In genomic region chr6:44264154-44265002, GRCh38 we compare ENCODE assay signal across 9 cellular contexts. TPM values are rescaled to one million over a fixed set of nuclear protein-coding genes. Genes with fewer than 3 reads are reported as not detected.
DNase-seq lines count a peak whose midpoint lies in the region; ATAC-seq, FAIRE-seq and TF ChIP-seq lines count a peak whose summit lies in the region.
"Had no signal": no experiment of that assay in that cellular context is flagged by ENCODE, and none has a peak within 500 bp of the region (broad histone marks: within the 10 kb centered on the region; RNA-seq: fewer than 3 reads in every experiment).

No MANE protein-coding gene starts in this region.

- H3F3A ChIP-seq in OCI-LY1 (ENCODE audit: insufficient read depth, low read length), result no peaks in the 10 kb centered on the region

- DNase-seq in Calu3 (peak; percentile 43), GM12878 (ENCODE audit: low read depth, low spot score) (no peak), kidney epithelial cell (ENCODE audit: low read depth) (no peak), LoVo (ENCODE audit: low spot score) (no peak), NCI-H1436 (lab: John Stamatoyannopoulos, UW) (no peak)

- peak overlapping the region; percentile 89 for H3K9ac ChIP-seq in OCI-LY1 (ENCODE audit: low read length)
- H3K9ac ChIP-seq in GM12878 (ENCODE audit: control insufficient read depth, insufficient read depth, low read length), result peak overlapping the region; percentile 90

- peak; percentile 23 for ATAC-seq in GM21717 (IDR thresholded peaks at IDR 0.05; ENCODE audit: unreplicated experiment)
- peak; percentile 54 for ATAC-seq in GM12878

- SMC1A ChIA-PET in GM12878 (lab: Charles Lee; ENCODE audit: uncharacterized antibody, unreplicated experiment), result interaction anchor here (0.7 to 1.5 kb wide), 5 partner anchors 9 to 92 kb away, joined by 3 to 7 read pairs (median 4); no protein-coding TSS in a partner anchor

- BruUV-seq in Calu3 (replicated peaks; lab: Mats Ljungman, UMichigan) (no TSS peak), GM12878 (replicated peaks; lab: Mats Ljungman, UMichigan) (TSS peak; percentile 57)

- CTCF ChIA-PET in Calu3 (lab: Charles Lee) (interaction anchor here (0.6 to 1.4 kb wide), 5 partner anchors 13 to 543 kb away, joined by 3 to 5 read pairs (median 3); partner anchors contain the start of gene AARS2), GM12878 (lab: Yijun Ruan, JAX) (interaction anchor here (0.7 to 6.3 kb wide), 20 partner anchors 9 to 605 kb away, joined by 3 to 163 read pairs (median 6); partner anchors contain the start of genes AARS2 and HSP90AB1)

- H3K27ac Mint-ChIP-seq in Calu3 (ENCODE audit: unreplicated experiment), result peak overlapping the region; percentile 80
- H3K27ac Mint-ChIP-seq in stimulated activated naive CD8-positive, alpha-beta T cell treated with anti-CD3 and anti-CD28 coated beads, Interleukin-15, Interleukin-2, amounts not matched to agents 100 ng/mL and 50 ng/mL, for 24 hours, result peak overlapping the region; percentile 93

- H3K4me1 Mint-ChIP-seq in Calu3 (ENCODE audit: low read depth, unreplicated experiment), result peaks cover 39% of the 10 kb centered on the region
- H3K4me1 Mint-ChIP-seq in stimulated activated naive CD8-positive, alpha-beta T cell treated with anti-CD3 and anti-CD28 coated beads, Interleukin-15, Interleukin-2, amounts not matched to agents 100 ng/mL and 50 ng/mL, for 24 hours (ENCODE audit: low read depth), result peaks cover 60% of the 10 kb centered on the region

- intact Hi-C loops in Calu3 (cut with micrococcal nuclease; ENCODE audit: unreplicated experiment) (no loop called here), GM12878 (cut with micrococcal nuclease; ENCODE audit: unreplicated experiment) (loop anchor here (2.0 kb wide), 1 partner anchor 48 kb away; the partner anchor contains the start of gene AARS2)

- no peak for TF ChIP-seq CTCF in Calu3 (IDR thresholded peaks at IDR 0.05; ENCODE audit: unreplicated experiment)
- TF ChIP-seq CTCF in OCI-LY1 (IDR thresholded peaks at IDR 0.05; ENCODE audit: low read length), result no peak
- TF ChIP-seq CTCF in GM12878 (IDR thresholded peaks at IDR 0.05 in 2 of 3, conservative IDR thresholded peaks at IDR 0.05 in 1 of 3; ENCODE audit: control insufficient read depth in 2 of 3, extremely low read depth in 1 of 3, insufficient read depth in 1 of 3, low read depth in 3 of 3, low read length in 3 of 3), result peak in 1 of 3 experiments; percentile 14; a peak in 2 of 6 replicates
- no peak for TF ChIP-seq CTCF in kidney epithelial cell (IDR thresholded peaks at IDR 0.05; ENCODE audit: insufficient read depth, low read length, poor library complexity, severe bottlenecking)

- POLR2A ChIA-PET in GM12878 (lab: Charles Lee), result interaction anchor here (0.5 to 10.7 kb wide), 13 partner anchors 10 to 874 kb away, joined by 3 to 131 read pairs (median 4); partner anchors contain the start of gene HSP90AB1

- H2AFZ ChIP-seq in OCI-LY1 (ENCODE audit: low read length) (no peak overlapping the region), GM12878 (ENCODE audit: control insufficient read depth, low read depth, low read length) (no peak overlapping the region)

- H3K27me3 ChIP-seq in OCI-LY1 (ENCODE audit: insufficient read depth, low read length) (no peaks in the 10 kb centered on the region), GM12878 (replicated peaks in 1 of 2; ENCODE audit: control insufficient read depth in 2 of 2, insufficient read depth in 2 of 2, low read length in 1 of 2) (no peaks in the 10 kb centered on the region; a peak in 1 of 4 replicates), kidney epithelial cell (ENCODE audit: control insufficient read depth, insufficient read depth, low read length) (peaks cover 14% of the 10 kb centered on the region)

- H3K36me3 ChIP-seq in OCI-LY1 (ENCODE audit: insufficient read depth, low read length) (peaks cover 22% of the 10 kb centered on the region; the same call in 1 of the 2 replicates), GM12878 (ENCODE audit: control insufficient read depth in 2 of 2, insufficient read depth in 2 of 2, low read length in 1 of 2) (peaks cover 7 to 11% of the 10 kb centered on the region in 2 experiments; a peak in 3 of 4 replicates), kidney epithelial cell (ENCODE audit: control insufficient read depth, insufficient read depth, low read length) (no peaks in the 10 kb centered on the region)

- H3K79me2 ChIP-seq in OCI-LY1 (ENCODE audit: insufficient read depth, low read length) (no peaks in the 10 kb centered on the region), GM12878 (ENCODE audit: control insufficient read depth, insufficient read depth, low read length) (peaks cover 61% of the 10 kb centered on the region)

- TF ChIP-seq EP300 in GM12878 (IDR thresholded peaks at IDR 0.05; ENCODE audit: borderline replicate concordance in 1 of 2, control insufficient read depth in 1 of 2, low read depth in 2 of 2, low read length in 2 of 2), result no peak

- H3K9me3 Mint-ChIP-seq in Calu3 (ENCODE audit: low read depth, unreplicated experiment), result no peaks in the 10 kb centered on the region
- no peaks in the 10 kb centered on the region for H3K9me3 Mint-ChIP-seq in stimulated activated naive CD8-positive, alpha-beta T cell treated with anti-CD3 and anti-CD28 coated beads, Interleukin-15, Interleukin-2, amounts not matched to agents 100 ng/mL and 50 ng/mL, for 24 hours

- H3K4me3 ChIP-seq in OCI-LY1 (ENCODE audit: low read depth, low read length, poor library complexity, severe bottlenecking) (peak overlapping the region; percentile 76), GM12878 (peak overlapping the region; percentile 98), kidney epithelial cell (ENCODE audit: low read depth, low read length) (peak overlapping the region; percentile 70)

- RAD21 ChIA-PET in GM12878 (lab: Charles Lee; ENCODE audit: unreplicated experiment), result interaction anchor here (0.8 to 1.6 kb wide), 5 partner anchors 8 to 42 kb away, joined by 3 to 6 read pairs (median 3); partner anchors contain the start of gene HSP90AB1

- peaks cover 34% of the 10 kb centered on the region for H3K27me3 Mint-ChIP-seq in Calu3 (ENCODE audit: unreplicated experiment)
- H3K27me3 Mint-ChIP-seq in stimulated activated naive CD8-positive, alpha-beta T cell treated with anti-CD3 and anti-CD28 coated beads, Interleukin-15, Interleukin-2, amounts not matched to agents 100 ng/mL and 50 ng/mL, for 24 hours, result peaks cover 14% of the 10 kb centered on the region

- H3K4me3 Mint-ChIP-seq in Calu3 (ENCODE audit: low read depth, unreplicated experiment), result peak overlapping the region; percentile 98
- peak overlapping the region; percentile 93 for H3K4me3 Mint-ChIP-seq in stimulated activated naive CD8-positive, alpha-beta T cell treated with anti-CD3 and anti-CD28 coated beads, Interleukin-15, Interleukin-2, amounts not matched to agents 100 ng/mL and 50 ng/mL, for 24 hours

- H4K20me1 ChIP-seq in OCI-LY1 (ENCODE audit: insufficient read depth, low read length) (no peaks in the 10 kb centered on the region), GM12878 (ENCODE audit: control insufficient read depth, insufficient read depth) (no peaks in the 10 kb centered on the region)

- no peak for TF ChIP-seq POLR2A in GM12878 (IDR thresholded peaks at IDR 0.05; ENCODE audit: low read depth, low read length)

- in situ Hi-C loops in GM12878 (cut with MboI), result loop anchor here (5.0 kb wide), 1 partner anchor 73 kb away; no protein-coding TSS in a partner anchor

- H3K4me1 ChIP-seq in OCI-LY1 (ENCODE audit: insufficient read depth, low read length, severe bottlenecking) (peaks cover 51% of the 10 kb centered on the region), GM12878 (ENCODE audit: control insufficient read depth, insufficient read depth, low read length) (peaks cover 53% of the 10 kb centered on the region)

- H3K4me2 ChIP-seq in OCI-LY1 (ENCODE audit: low read length), result peak overlapping the region; percentile 91
- peak overlapping the region; percentile 98 for H3K4me2 ChIP-seq in GM12878 (ENCODE audit: control insufficient read depth, insufficient read depth)

- no peaks in the 10 kb centered on the region for H3K9me2 ChIP-seq in OCI-LY1 (ENCODE audit: low read depth, low read length)

- under 1% methylated on average over 13 of the region's 13 CpGs for WGBS in GM12878 (ENCODE audit: insufficient coverage, insufficient replicate concordance, low lambda C conversion rate, missing lambda C conversion rate)

- peak; percentile 41 for FAIRE-seq in GM12878 (lab: Jason Lieb, UNC)

- H3K36me3 Mint-ChIP-seq in Calu3 (ENCODE audit: insufficient read depth, unreplicated experiment), result peaks cover 53% of the 10 kb centered on the region
- peaks cover 21% of the 10 kb centered on the region for H3K36me3 Mint-ChIP-seq in stimulated activated naive CD8-positive, alpha-beta T cell treated with anti-CD3 and anti-CD28 coated beads, Interleukin-15, Interleukin-2, amounts not matched to agents 100 ng/mL and 50 ng/mL, for 24 hours (ENCODE audit: low read depth)

- H3K9me3 ChIP-seq in OCI-LY1 (ENCODE audit: low read length) (no peaks in the 10 kb centered on the region), GM12878 (replicated peaks; ENCODE audit: control insufficient read depth, insufficient read depth, low read length) (no peaks in the 10 kb centered on the region)

- H3K27ac ChIP-seq in OCI-LY1 (ENCODE audit: low read depth, low read length, poor library complexity, severe bottlenecking), result peak overlapping the region; percentile 80
- peak overlapping the region; percentile 99 for H3K27ac ChIP-seq in GM12878 (ENCODE audit: control insufficient read depth, insufficient read depth)

- no peak for TF ChIP-seq RAD21 in GM12878 (IDR thresholded peaks at IDR 0.05; ENCODE audit: insufficient read depth, low read depth, low read length)

RNA-seq across cellular contexts. Expression of gene NFKBIE, which starts 1.0 kb away (rescaled TPM):
- total RNA-seq in Calu3 (2022), result 32.7 and 37.8 TPM in 2 replicates
- 127 and 202 TPM in 2 replicates for total RNA-seq in GM12878 (2013; cell fraction: nucleolus; rRNA removed)
- 45.1 and 47.0 TPM in 2 replicates for total RNA-seq in GM12878 (2014; rRNA removed)
- total RNA-seq in GM12878 (2014; rRNA removed; fragmentation: Illumina TruSeq; extraction: Trizol), result 39.5 and 43.2 TPM in 2 replicates
- 53.6 and 57.0 TPM in 2 replicates for total RNA-seq in GM12878 (2021)
- 13.6 TPM for polyA plus RNA-seq in GM12878 (2011; ENCODE audit: low read depth)
- 106 and 126 TPM in 2 replicates for polyA plus RNA-seq in GM12878 (2011; rRNA removed)
- 111 and 125 TPM in 2 replicates for polyA plus RNA-seq in GM12878 (2011; cell fraction: cytosol; rRNA removed)
- 154 TPM in 2 replicates for polyA plus RNA-seq in GM12878 (2011; cell fraction: nucleus; rRNA removed)
- 36.7 and 71.2 TPM in 2 replicates for polyA plus RNA-seq in GM12878 (2012)
- 34.5 and 38.1 TPM in 2 replicates for polyA plus RNA-seq in GM12878 (2014; fragmentation: Illumina TruSeq; extraction: Trizol)
- 10 to 100 TPM; 10.4 to 26.0 TPM for polyA plus RNA-seq in GM12878 (2014; fragmentation: Nextera tagmentation; extraction: Ambion mirVana)
- polyA plus RNA-seq in GM12878 (2014; rRNA removed), result 52.4 and 60.3 TPM in 2 replicates
- 10 to 100 TPM; 30.4 to 30.6 TPM for polyA plus RNA-seq in GM12878 (2016; fragmentation: Nextera tagmentation; extraction: Ambion mirVana)
- polyA minus RNA-seq in GM12878 (2011; rRNA and poly(A)+ RNA removed), result 61.6 and 113 TPM in 2 replicates
- polyA minus RNA-seq in GM12878 (2011; cell fraction: cytosol; rRNA and poly(A)+ RNA removed), result 36.5 and 58.5 TPM in 2 replicates
- polyA minus RNA-seq in GM12878 (2011; cell fraction: nucleus; rRNA and poly(A)+ RNA removed), result 67.9 and 93.8 TPM in 2 replicates
- 46.3 and 61.5 TPM in 2 replicates for total RNA-seq in kidney epithelial cell

RNA-seq across cellular contexts. Expression of gene TMEM151B, which starts 5.9 kb away (rescaled TPM):
- 0.12 TPM in 1 of 2 replicates, not detected in the other for total RNA-seq in Calu3 (2022)
- 0.29 and 0.52 TPM in 2 replicates for total RNA-seq in GM12878 (2013; cell fraction: nucleolus; rRNA removed)
- under 0.01 TPM in 1 of 2 replicates, not detected in the other for total RNA-seq in GM12878 (2014; rRNA removed)
- not detected in 2 replicates for total RNA-seq in GM12878 (2014; rRNA removed; fragmentation: Illumina TruSeq; extraction: Trizol)
- total RNA-seq in GM12878 (2021), result not detected in 2 replicates
- not detected for polyA plus RNA-seq in GM12878 (2011; ENCODE audit: low read depth)
- polyA plus RNA-seq in GM12878 (2011; rRNA removed), result 0.13 and 0.19 TPM in 2 replicates
- polyA plus RNA-seq in GM12878 (2011; cell fraction: cytosol; rRNA removed), result 0.18 and 0.22 TPM in 2 replicates
- 1.4 and 1.6 TPM in 2 replicates for polyA plus RNA-seq in GM12878 (2011; cell fraction: nucleus; rRNA removed)
- 0.46 and 0.68 TPM in 2 replicates for polyA plus RNA-seq in GM12878 (2012)
- 0.04 TPM in 1 of 2 replicates, not detected in the other for polyA plus RNA-seq in GM12878 (2014; fragmentation: Illumina TruSeq; extraction: Trizol)
- not detected for polyA plus RNA-seq in GM12878 (2014; fragmentation: Nextera tagmentation; extraction: Ambion mirVana)
- polyA plus RNA-seq in GM12878 (2014; rRNA removed), result 0.01 and 0.08 TPM in 2 replicates
- under 1 TPM in 1 of 2 experiments, not detected in 1; 0.05 TPM for polyA plus RNA-seq in GM12878 (2016; fragmentation: Nextera tagmentation; extraction: Ambion mirVana)
- polyA minus RNA-seq in GM12878 (2011; rRNA and poly(A)+ RNA removed), result 0.07 and 0.41 TPM in 2 replicates
- polyA minus RNA-seq in GM12878 (2011; cell fraction: cytosol; rRNA and poly(A)+ RNA removed), result not detected in 2 replicates
- polyA minus RNA-seq in GM12878 (2011; cell fraction: nucleus; rRNA and poly(A)+ RNA removed), result 0.36 and 0.86 TPM in 2 replicates
- total RNA-seq in kidney epithelial cell, result 0.13 and 0.21 TPM in 2 replicates
- total RNA-seq: NCI-H460 had no signal

RNA-seq across cellular contexts. Expression of gene SLC35B2, which starts 7.0 kb away (rescaled TPM):
- total RNA-seq in Calu3 (2022) (129 and 143 TPM in 2 replicates), GM12878 (2014; rRNA removed) (34.1 and 35.1 TPM in 2 replicates), GM12878 (2014; rRNA removed; fragmentation: Illumina TruSeq; extraction: Trizol) (24.3 and 25.1 TPM in 2 replicates), GM12878 (2021) (33.5 and 35.8 TPM in 2 replicates), kidney epithelial cell (67.3 and 78.2 TPM in 2 replicates)
- total RNA-seq in GM12878 (2013; cell fraction: nucleolus; rRNA removed), result 34.4 and 37.1 TPM in 2 replicates
- 23.1 TPM for polyA plus RNA-seq in GM12878 (2011; ENCODE audit: low read depth)
- polyA plus RNA-seq in GM12878 (2011; rRNA removed) (19.7 and 32.2 TPM in 2 replicates), GM12878 (2014; fragmentation: Illumina TruSeq; extraction: Trizol) (23.9 and 35.2 TPM in 2 replicates), GM12878 (2014; fragmentation: Nextera tagmentation; extraction: Ambion mirVana) (10 to 100 TPM; 11.3 to 14.9 TPM), GM12878 (2014; rRNA removed) (45.2 and 45.4 TPM in 2 replicates), GM12878 (2016; fragmentation: Nextera tagmentation; extraction: Ambion mirVana) (10 to 100 TPM; 39.5 to 40.8 TPM)
- polyA plus RNA-seq in GM12878 (2011; cell fraction: cytosol; rRNA removed), result 48.8 and 53.9 TPM in 2 replicates
- polyA plus RNA-seq in GM12878 (2011; cell fraction: nucleus; rRNA removed), result 89.8 and 144 TPM in 2 replicates
- polyA plus RNA-seq in GM12878 (2012), result 38.5 and 38.9 TPM in 2 replicates
- polyA minus RNA-seq in GM12878 (2011; rRNA and poly(A)+ RNA removed), result 17.3 and 33.3 TPM in 2 replicates
- 5.2 and 7.0 TPM in 2 replicates for polyA minus RNA-seq in GM12878 (2011; cell fraction: cytosol; rRNA and poly(A)+ RNA removed)
- polyA minus RNA-seq in GM12878 (2011; cell fraction: nucleus; rRNA and poly(A)+ RNA removed), result 19.7 and 27.3 TPM in 2 replicates

RNA-seq across cellular contexts. Expression of gene HSP90AB1, which starts 17.5 kb away (rescaled TPM):
- total RNA-seq in Calu3 (2022) (2,072 and 2,073 TPM in 2 replicates), GM12878 (2014; rRNA removed) (1,125 and 1,245 TPM in 2 replicates), GM12878 (2014; rRNA removed; fragmentation: Illumina TruSeq; extraction: Trizol) (1,212 and 1,260 TPM in 2 replicates), GM12878 (2021) (1,166 and 1,167 TPM in 2 replicates), kidney epithelial cell (1,065 and 1,294 TPM in 2 replicates)
- 295 and 318 TPM in 2 replicates for total RNA-seq in GM12878 (2013; cell fraction: nucleolus; rRNA removed)
- polyA plus RNA-seq in GM12878 (2011; ENCODE audit: low read depth), result 830 TPM
- polyA plus RNA-seq in GM12878 (2011; rRNA removed) (1,290 and 1,505 TPM in 2 replicates), GM12878 (2014; fragmentation: Illumina TruSeq; extraction: Trizol) (1,676 and 1,846 TPM in 2 replicates), GM12878 (2014; fragmentation: Nextera tagmentation; extraction: Ambion mirVana) (1,000 to 10,000 TPM; 1,089 to 1,682 TPM), GM12878 (2014; rRNA removed) (960 and 988 TPM in 2 replicates), GM12878 (2016; fragmentation: Nextera tagmentation; extraction: Ambion mirVana) (1,000 to 10,000 TPM; 1,078 to 1,109 TPM)
- polyA plus RNA-seq in GM12878 (2011; cell fraction: cytosol; rRNA removed), result 1,040 and 1,248 TPM in 2 replicates
- polyA plus RNA-seq in GM12878 (2011; cell fraction: nucleus; rRNA removed), result 565 and 804 TPM in 2 replicates
- polyA plus RNA-seq in GM12878 (2012), result 750 and 926 TPM in 2 replicates
- 1,120 and 1,147 TPM in 2 replicates for polyA minus RNA-seq in GM12878 (2011; rRNA and poly(A)+ RNA removed)
- polyA minus RNA-seq in GM12878 (2011; cell fraction: cytosol; rRNA and poly(A)+ RNA removed), result 408 and 462 TPM in 2 replicates
- 114 and 165 TPM in 2 replicates for polyA minus RNA-seq in GM12878 (2011; cell fraction: nucleus; rRNA and poly(A)+ RNA removed)

RNA-seq across cellular contexts. Expression of gene SLC29A1, which starts 41.0 kb away (rescaled TPM):
- total RNA-seq in Calu3 (2022) (90.1 and 92.8 TPM in 2 replicates), GM12878 (2014; rRNA removed) (54.7 and 63.9 TPM in 2 replicates), GM12878 (2014; rRNA removed; fragmentation: Illumina TruSeq; extraction: Trizol) (33.2 and 34.6 TPM in 2 replicates), GM12878 (2021) (71.7 and 79.5 TPM in 2 replicates), kidney epithelial cell (36.1 and 43.9 TPM in 2 replicates)
- total RNA-seq in GM12878 (2013; cell fraction: nucleolus; rRNA removed), result 127 and 138 TPM in 2 replicates
- 29.0 TPM for polyA plus RNA-seq in GM12878 (2011; ENCODE audit: low read depth)
- polyA plus RNA-seq in GM12878 (2011; rRNA removed) (64.1 and 132 TPM in 2 replicates), GM12878 (2014; fragmentation: Illumina TruSeq; extraction: Trizol) (64.8 and 111 TPM in 2 replicates), GM12878 (2014; fragmentation: Nextera tagmentation; extraction: Ambion mirVana) (10 to 100 TPM in 1 of 2 experiments, 1 to 10 TPM in 1; 10.0 to 15.7 TPM), GM12878 (2014; rRNA removed) (120 and 121 TPM in 2 replicates), GM12878 (2016; fragmentation: Nextera tagmentation; extraction: Ambion mirVana) (100 to 1,000 TPM; 107 to 111 TPM)
- 183 and 202 TPM in 2 replicates for polyA plus RNA-seq in GM12878 (2011; cell fraction: cytosol; rRNA removed)
- 406 and 468 TPM in 2 replicates for polyA plus RNA-seq in GM12878 (2011; cell fraction: nucleus; rRNA removed)
- 48.6 and 53.5 TPM in 2 replicates for polyA plus RNA-seq in GM12878 (2012)
- polyA minus RNA-seq in GM12878 (2011; rRNA and poly(A)+ RNA removed), result 158 and 166 TPM in 2 replicates
- polyA minus RNA-seq in GM12878 (2011; cell fraction: cytosol; rRNA and poly(A)+ RNA removed), result 37.8 and 38.3 TPM in 2 replicates
- polyA minus RNA-seq in GM12878 (2011; cell fraction: nucleus; rRNA and poly(A)+ RNA removed), result 58.9 and 105 TPM in 2 replicates
